Comparison of ENCODE assay signal across 1 cellular context in genomic region chr12:51951199-51951842, GRCh38.
A peak's percentile ranks its signal among the peaks of the same experiment; 100 is the strongest.
TF ChIP-seq lines count a peak whose summit lies in the region.

TSS of gene ACVR1B (plus strand) at chr12:51951699. CDS start at chr12:51951744, 45 bp downstream.

TF ChIP-seq in IMR-90, 13 proteins besides CTCF, POLR2A, EP300 and RAD21 (continued from another document):
- peak; percentile 94 for TF ChIP-seq BHLHE40 (IDR thresholded peaks at IDR 0.05; ENCODE audit: low read depth, low read length)
- no peak for TF ChIP-seq NFE2L2 (IDR thresholded peaks at IDR 0.05; ENCODE audit: low read depth, low read length)
